Comparison of ENCODE assay signal across 12 cellular contexts in the genomic region with DNA sequence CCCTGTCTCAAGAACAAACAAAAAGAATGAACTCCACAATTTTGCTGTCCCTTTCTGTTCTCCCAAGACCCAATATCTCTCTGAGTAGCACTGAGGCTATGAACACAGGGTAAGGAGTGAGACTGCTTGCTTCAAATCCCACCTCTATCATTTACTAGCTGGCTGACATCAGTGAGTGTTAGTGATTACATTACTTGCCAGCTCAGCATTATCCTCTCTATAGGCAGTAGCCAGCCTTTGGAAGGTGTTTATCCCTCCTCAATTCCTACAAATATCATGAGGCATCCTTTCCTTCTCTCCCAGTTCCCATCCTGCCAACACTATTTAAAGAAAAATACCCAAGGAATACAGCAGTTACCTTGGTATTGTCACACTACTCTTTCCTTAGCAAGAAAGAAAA. TPM values are rescaled to one million over a fixed set of nuclear protein-coding genes. Genes with fewer than 3 reads are reported as not detected.
A peak's percentile ranks its signal among the peaks of the same experiment; 100 is the strongest.
DNase-seq lines count a peak whose midpoint lies in the region; ATAC-seq and TF ChIP-seq lines count a peak whose summit lies in the region.
"Had no signal": no experiment of that assay in that cellular context is flagged by ENCODE, and none has a peak within 500 bp of the region (broad histone marks: within the 10 kb centered on the region; RNA-seq: fewer than 3 reads in every experiment).

No MANE protein-coding gene starts in this region.

- no peak overlapping the region for H3K4me3 ChIP-seq in PC-3 (ENCODE audit: low read length)
- H3K4me3 ChIP-seq in hepatocyte: no peak overlapping the region
- H3K4me3 ChIP-seq in trophoblast cell (ENCODE audit: low read depth, low read length): no peak overlapping the region
- H3K4me3 ChIP-seq: MG63 had no signal

- peaks cover 45% of the 10 kb centered on the region for H3K4me1 Mint-ChIP-seq in T-helper 1 cell treated with Interleukin-12 subunit alpha and Interleukin-12 subunit beta and Interleukin-4 antibody, amounts not matched to agents 30 μg/mL and 1 μg/mL, for 36 hours (ENCODE audit: low read depth)
- peaks cover 65% of the 10 kb centered on the region for H3K4me1 Mint-ChIP-seq in stimulated activated memory B cell treated with anti-CD40 and anti-IgM and Interleukin-4, amounts not matched to agents 10 μg/mL and 1 μg/mL and 100 μg/mL, for 72 hours

- H3K27ac Mint-ChIP-seq in T-helper 1 cell treated with Interleukin-12 subunit alpha and Interleukin-12 subunit beta and Interleukin-4 antibody, amounts not matched to agents 30 μg/mL and 1 μg/mL, for 36 hours: no peak overlapping the region
- peak overlapping the region; percentile 81 for H3K27ac Mint-ChIP-seq in stimulated activated memory B cell treated with anti-CD40 and anti-IgM and Interleukin-4, amounts not matched to agents 10 μg/mL and 1 μg/mL and 100 μg/mL, for 72 hours
- H3K27ac Mint-ChIP-seq: T-helper 2 cell treated with Interferon-gamma antibody and Interleukin-4, amounts not matched to agents 5 μg/mL and 100 μg/mL, for 36 hours had no signal

- H3K9me2 ChIP-seq in PC-3 (replicated peaks; ENCODE audit: low read length) (no peaks in the 10 kb centered on the region), hepatocyte (replicated peaks; ENCODE audit: insufficient read depth) (no peaks in the 10 kb centered on the region)

- no peaks in the 10 kb centered on the region for H3K9me3 ChIP-seq in PC-3 (ENCODE audit: low read length)
- no peaks in the 10 kb centered on the region for H3K9me3 ChIP-seq in hepatocyte (ENCODE audit: low read depth)
- no peaks in the 10 kb centered on the region for H3K9me3 ChIP-seq in trophoblast cell (ENCODE audit: insufficient read depth, low read depth, low read length)

- DNase-seq in T-helper 1 cell (no peak), PC-3 (no peak), hepatocyte (ENCODE audit: low spot score) (no peak), cerebellum (ENCODE audit: low spot score) (no peak), trophoblast cell (no peak)
- DNase-seq: activated CD8-positive, alpha-beta memory T cell treated with anti-CD3 and anti-CD28 coated beads for 24 hours; amniotic stem cell; MG63 had no signal

- H4K91ac ChIP-seq in trophoblast cell (ENCODE audit: low read depth, low read length): no peak overlapping the region

- H2BK120ac ChIP-seq in trophoblast cell (ENCODE audit: insufficient read depth, low read length, poor library complexity): no peak overlapping the region

- 0 out of 2 replicates have a peak, but pooled peaks cover 5% of the 10 kb centered on the region for H3K36me3 ChIP-seq in PC-3 (ENCODE audit: low read depth, low read length)
- H3K36me3 ChIP-seq in hepatocyte (replicated peaks; ENCODE audit: insufficient read depth, low read depth): no peaks in the 10 kb centered on the region
- H3K36me3 ChIP-seq in trophoblast cell (ENCODE audit: control insufficient read depth in 1 of 2, insufficient read depth in 2 of 2, low read length in 2 of 2): no peaks in the 10 kb centered on the region
- H3K36me3 ChIP-seq: MG63 had no signal

- peaks cover 18% of the 10 kb centered on the region for H3K79me1 ChIP-seq in trophoblast cell (ENCODE audit: low read length)

- H3K27ac ChIP-seq in PC-3 (ENCODE audit: low read length) (no peak overlapping the region), hepatocyte (peak overlapping the region; percentile 96), trophoblast cell (ENCODE audit: low read depth, low read length) (no peak overlapping the region)

- TF ChIP-seq CTCF in PC-3 (conservative IDR thresholded peaks at IDR 0.05; ENCODE audit: low read depth, low read length) (no peak), hepatocyte (IDR thresholded peaks at IDR 0.05; ENCODE audit: poor library complexity) (no peak)

- peaks cover 23% of the 10 kb centered on the region for H3K36me3 Mint-ChIP-seq in T-helper 1 cell treated with Interleukin-12 subunit alpha and Interleukin-12 subunit beta and Interleukin-4 antibody, amounts not matched to agents 30 μg/mL and 1 μg/mL, for 36 hours (ENCODE audit: low read depth)
- peaks cover 25% of the 10 kb centered on the region for H3K36me3 Mint-ChIP-seq in stimulated activated memory B cell treated with anti-CD40 and anti-IgM and Interleukin-4, amounts not matched to agents 10 μg/mL and 1 μg/mL and 100 μg/mL, for 72 hours

- H4K12ac ChIP-seq in trophoblast cell (ENCODE audit: low read depth, low read length): no peak overlapping the region

- H3K4ac ChIP-seq in trophoblast cell (ENCODE audit: low read depth, low read length): no peak overlapping the region

- H3K4me3 Mint-ChIP-seq in T-helper 1 cell treated with Interleukin-12 subunit alpha and Interleukin-12 subunit beta and Interleukin-4 antibody, amounts not matched to agents 30 μg/mL and 1 μg/mL, for 36 hours: peak overlapping the region; percentile 90
- H3K4me3 Mint-ChIP-seq in stimulated activated memory B cell treated with anti-CD40 and anti-IgM and Interleukin-4, amounts not matched to agents 10 μg/mL and 1 μg/mL and 100 μg/mL, for 72 hours: peak overlapping the region; percentile 93

- peaks cover 65% of the 10 kb centered on the region for H3K79me2 ChIP-seq in PC-3 (ENCODE audit: low read length)
- peaks cover 61% of the 10 kb centered on the region for H3K79me2 ChIP-seq in hepatocyte
- H3K79me2 ChIP-seq in trophoblast cell (ENCODE audit: control insufficient read depth, insufficient read depth, low read length, poor library complexity): peaks cover 7% of the 10 kb centered on the region

- H3K4me1 ChIP-seq in PC-3 (ENCODE audit: insufficient read depth, low read length) (peaks cover 30% of the 10 kb centered on the region), hepatocyte (ENCODE audit: insufficient read depth) (peaks cover 22% of the 10 kb centered on the region), trophoblast cell (ENCODE audit: control insufficient read depth in 1 of 2, insufficient read depth in 2 of 2, low read length in 2 of 2) (peaks cover 12 to 13% of the 10 kb centered on the region in 2 experiments)

- ATAC-seq in PC-3 (no peak), HG03095 (IDR thresholded peaks at IDR 0.05; ENCODE audit: unreplicated experiment) (no peak)
- no peak for ATAC-seq in stimulated activated memory B cell treated with anti-CD40 and anti-IgM and Interleukin-4, amounts not matched to agents 10 μg/mL and 1 μg/mL and 100 μg/mL, for 72 hours

- BruUV-seq in PC-3 (replicated peaks; lab: Mats Ljungman, UMichigan): no TSS peak

- CTCF ChIA-PET in PC-3 (lab: Charles Lee): no interaction called here

- H2AFZ ChIP-seq in PC-3 (ENCODE audit: low read length): no peak overlapping the region
- H2AFZ ChIP-seq in hepatocyte: no peak overlapping the region
- H2AFZ ChIP-seq in trophoblast cell (ENCODE audit: insufficient read depth, low read length, poor library complexity): no peak overlapping the region

- no peaks in the 10 kb centered on the region for H3K27me3 Mint-ChIP-seq in T-helper 1 cell treated with Interleukin-12 subunit alpha and Interleukin-12 subunit beta and Interleukin-4 antibody, amounts not matched to agents 30 μg/mL and 1 μg/mL, for 36 hours (ENCODE audit: low read depth)
- no peaks in the 10 kb centered on the region for H3K27me3 Mint-ChIP-seq in stimulated activated memory B cell treated with anti-CD40 and anti-IgM and Interleukin-4, amounts not matched to agents 10 μg/mL and 1 μg/mL and 100 μg/mL, for 72 hours

- no peak overlapping the region for H2BK5ac ChIP-seq in trophoblast cell (ENCODE audit: low read depth, low read length, poor library complexity)

- POLR2A ChIA-PET in PC-3 (lab: Charles Lee; ENCODE audit: unreplicated experiment): no interaction called here

- H3K18ac ChIP-seq in trophoblast cell (ENCODE audit: low read length): no peak overlapping the region

- H3K9ac ChIP-seq in PC-3 (ENCODE audit: low read length) (no peak overlapping the region), trophoblast cell (ENCODE audit: low read length) (no peak overlapping the region)

- H3K27me3 ChIP-seq in PC-3 (ENCODE audit: low read length): no peaks in the 10 kb centered on the region
- H3K27me3 ChIP-seq in hepatocyte: no peaks in the 10 kb centered on the region
- no peaks in the 10 kb centered on the region for H3K27me3 ChIP-seq in trophoblast cell (ENCODE audit: insufficient read depth, low read length)

- peaks cover 8% of the 10 kb centered on the region for H3F3A ChIP-seq in PC-3 (ENCODE audit: low read length, unreplicated experiment)

- no peak overlapping the region for H2BK12ac ChIP-seq in trophoblast cell (ENCODE audit: low read length)

- no peak overlapping the region for H4K8ac ChIP-seq in trophoblast cell (ENCODE audit: low read depth, low read length)

- H3K9me3 Mint-ChIP-seq in T-helper 1 cell treated with Interleukin-12 subunit alpha and Interleukin-12 subunit beta and Interleukin-4 antibody, amounts not matched to agents 30 μg/mL and 1 μg/mL, for 36 hours: no peaks in the 10 kb centered on the region
- H3K9me3 Mint-ChIP-seq in stimulated activated memory B cell treated with anti-CD40 and anti-IgM and Interleukin-4, amounts not matched to agents 10 μg/mL and 1 μg/mL and 100 μg/mL, for 72 hours: peaks cover 3% of the 10 kb centered on the region
- H3K9me3 Mint-ChIP-seq: T-helper 2 cell treated with Interferon-gamma antibody and Interleukin-4, amounts not matched to agents 5 μg/mL and 100 μg/mL, for 36 hours had no signal

- H4K20me1 ChIP-seq in PC-3 (ENCODE audit: low read length) (peaks cover 6% of the 10 kb centered on the region; the same call in 1 of the 2 replicates), hepatocyte (ENCODE audit: insufficient read depth, poor library complexity, severe bottlenecking) (peaks cover 6% of the 10 kb centered on the region)

- H3K14ac ChIP-seq in trophoblast cell (ENCODE audit: low read length): no peak overlapping the region

- no peak overlapping the region for H2AK5ac ChIP-seq in trophoblast cell (ENCODE audit: low read length)

- peak overlapping the region; percentile 85 for H3K4me2 ChIP-seq in PC-3 (ENCODE audit: low read length)
- peak overlapping the region; percentile 83 for H3K4me2 ChIP-seq in hepatocyte
- H3K4me2 ChIP-seq in trophoblast cell (ENCODE audit: low read length): no peak overlapping the region

- no peak overlapping the region for H3K23ac ChIP-seq in trophoblast cell (ENCODE audit: low read length)

- intact Hi-C loops in PC-3 (cut with micrococcal nuclease): no loop called here

RNA-seq across cellular contexts. Expression of gene PIK3C2B, which starts 3.0 kb away (rescaled TPM):
- 34.7 and 35.3 TPM in 2 replicates for total RNA-seq in PC-3 (2014; rRNA removed)
- 19.7 and 26.0 TPM in 2 replicates for total RNA-seq in hepatocyte
- 15.5 and 18.8 TPM in 2 replicates for polyA plus RNA-seq in hepatocyte
- total RNA-seq in cerebellum: 32.3 TPM
- 18.1 and 20.1 TPM in 2 replicates for polyA plus RNA-seq in trophoblast cell (2013)

RNA-seq across cellular contexts. Expression of gene MDM4, which starts 24.6 kb away (rescaled TPM):
- total RNA-seq in PC-3 (2014; rRNA removed) (36.3 and 55.7 TPM in 2 replicates), hepatocyte (42.3 and 47.8 TPM in 2 replicates), cerebellum (116 TPM)
- 15.4 and 22.5 TPM in 2 replicates for polyA plus RNA-seq in hepatocyte
- polyA plus RNA-seq in trophoblast cell (2013): 16.1 and 17.2 TPM in 2 replicates
